In genomic region chr7:54773472-54774399, GRCh38 we compare ENCODE assay signal across 8 cellular contexts. TPM values are rescaled to one million over a fixed set of nuclear protein-coding genes. Genes with fewer than 3 reads are reported as not detected.
DNase-seq lines count a peak whose midpoint lies in the region; ATAC-seq and FAIRE-seq lines count a peak whose summit lies in the region.

No MANE protein-coding gene starts in this region.

- H2AK5ac ChIP-seq in mesendoderm (ENCODE audit: low read length), result no peak overlapping the region

- peaks cover 5% of the 10 kb centered on the region for H3K4me1 Mint-ChIP-seq in activated CD4-positive, alpha-beta memory T cell treated with anti-CD3 and anti-CD28 coated beads for 36 hours (ENCODE audit: low read depth)

- no peak overlapping the region for H3K27ac ChIP-seq in mesendoderm (ENCODE audit: low read depth, low read length)

- no peaks in the 10 kb centered on the region for H3K27me3 ChIP-seq in mesendoderm (ENCODE audit: insufficient read depth, low read length, poor library complexity)

- H3K79me1 ChIP-seq in mesendoderm (ENCODE audit: low read length), result no peaks in the 10 kb centered on the region

- no peak overlapping the region for H3K18ac ChIP-seq in mesendoderm (ENCODE audit: low read length)

- no peak overlapping the region for H3K4ac ChIP-seq in mesendoderm (ENCODE audit: low read depth, low read length)

- FAIRE-seq in GM19239 (lab: Jason Lieb, UNC), result peak; percentile 82

- no peak overlapping the region for H3K4me3 ChIP-seq in mesendoderm (ENCODE audit: low read length)

- H2BK15ac ChIP-seq in mesendoderm (replicated peaks; ENCODE audit: low read depth), result no peak overlapping the region

- no peak overlapping the region for H3K23ac ChIP-seq in mesendoderm (ENCODE audit: low read length)

- H4K8ac ChIP-seq in mesendoderm (ENCODE audit: low read depth, low read length), result no peak overlapping the region

- peaks cover 16% of the 10 kb centered on the region for H3K9me3 Mint-ChIP-seq in activated CD4-positive, alpha-beta memory T cell treated with anti-CD3 and anti-CD28 coated beads for 36 hours

- no CpG with 5 or more reads among the region's 18 CpGs for WGBS in mesendoderm (ENCODE audit: extremely low coverage, insufficient coverage, low lambda C conversion rate)

- peak; percentile 81 for ATAC-seq in HG03521 (IDR thresholded peaks at IDR 0.05; ENCODE audit: unreplicated experiment)

- no peak overlapping the region for H3K27ac Mint-ChIP-seq in activated CD4-positive, alpha-beta memory T cell treated with anti-CD3 and anti-CD28 coated beads for 36 hours

- DNase-seq in Ammon's horn (ENCODE audit: low spot score), result peak; percentile 92
- DNase-seq in GM19239 (ENCODE audit: insufficient read length, low spot score), result peak; percentile 40
- DNase-seq in NCI-H524 treated with DMSO at 0.1 percent for 48 hours (lab: John Stamatoyannopoulos, UW), result peak; percentile 56
- DNase-seq in activated CD4-positive, alpha-beta memory T cell treated with anti-CD3 and anti-CD28 coated beads for 36 hours, result peak; percentile 80
- DNase-seq in effector CD8-positive, alpha-beta T cell (lab: John Stamatoyannopoulos, UW), result peak; percentile 23
- peak; percentile 92 for DNase-seq in mesendoderm
- peak; percentile 38 for DNase-seq in stimulated activated CD8-positive, alpha-beta memory T cell treated with anti-CD3 and anti-CD28 coated beads, Interleukin-15, amount 100 ng/mL, for 1 hour (ENCODE audit: low read depth)

- peaks cover 2% of the 10 kb centered on the region for H3K36me3 Mint-ChIP-seq in activated CD4-positive, alpha-beta memory T cell treated with anti-CD3 and anti-CD28 coated beads for 36 hours

- H3K4me3 Mint-ChIP-seq in activated CD4-positive, alpha-beta memory T cell treated with anti-CD3 and anti-CD28 coated beads for 36 hours, result peak overlapping the region; percentile 64

- no peak overlapping the region for H3K9ac ChIP-seq in mesendoderm (ENCODE audit: low read length)

- no peak overlapping the region for H3K56ac ChIP-seq in mesendoderm (ENCODE audit: low read length)

- CTCF ChIA-PET in activated CD4-positive, alpha-beta memory T cell treated with anti-CD3 and anti-CD28 coated beads for 36 hours (lab: Charles Lee), result interaction anchor here (0.7 to 15.0 kb wide), 23 partner anchors 10 to 794 kb away, joined by 3 to 245 read pairs (median 4); partner anchors contain the start of gene SEC61G

- no peak overlapping the region for H2BK120ac ChIP-seq in mesendoderm (ENCODE audit: low read depth, low read length)

- H3K79me2 ChIP-seq in mesendoderm (ENCODE audit: control insufficient read depth, insufficient read depth, low read length), result no peaks in the 10 kb centered on the region

- no peaks in the 10 kb centered on the region for H3K36me3 ChIP-seq in mesendoderm (ENCODE audit: control insufficient read depth, insufficient read depth, low read length)

- no peaks in the 10 kb centered on the region for H3K4me1 ChIP-seq in mesendoderm (ENCODE audit: control insufficient read depth, low read depth, low read length)

- POLR2A ChIA-PET in activated CD4-positive, alpha-beta memory T cell treated with anti-CD3 and anti-CD28 coated beads for 36 hours (lab: Charles Lee), result interaction anchor here (1.2 kb wide), 1 partner anchor 15 kb away, joined by 3 read pairs; the partner anchor contains the start of gene SEC61G

- intact Hi-C loops in activated CD4-positive, alpha-beta memory T cell treated with anti-CD3 and anti-CD28 coated beads for 36 hours (cut with micrococcal nuclease), result loop anchor here (1.0 to 2.0 kb wide), 4 partner anchors 14 to 642 kb away; partner anchors contain the start of gene SEC61G

- H3K4me2 ChIP-seq in mesendoderm (ENCODE audit: low read length), result no peak overlapping the region

- H4K5ac ChIP-seq in mesendoderm (ENCODE audit: low read length), result no peak overlapping the region

- no peak overlapping the region for H2BK5ac ChIP-seq in mesendoderm (ENCODE audit: low read length)

- peaks cover 9% of the 10 kb centered on the region for H3K27me3 Mint-ChIP-seq in activated CD4-positive, alpha-beta memory T cell treated with anti-CD3 and anti-CD28 coated beads for 36 hours

RNA-seq across cellular contexts. Expression of gene SEC61G, which starts 14.7 kb away (rescaled TPM):
- total RNA-seq in activated CD4-positive, alpha-beta memory T cell treated with anti-CD3 and anti-CD28 coated beads for 36 hours, result 100 to 1,000 TPM; 171 to 177 TPM
- 305 TPM for polyA plus RNA-seq in mesendoderm (2013, experiment 1 of 2)
- polyA plus RNA-seq in mesendoderm (2013, experiment 2 of 2), result 295 TPM

Comparison
In these comparisons a context has a peak if more than half of its experiments do, and no peak if none do; other contexts are left out.
1. DNase-seq: peak in every context shown above with its lines; median percentile 92 in Ammon's horn; 92 in mesendoderm; 80 in activated CD4-positive, alpha-beta memory T cell treated with anti-CD3 and anti-CD28 coated beads for 36 hours; 56 in NCI-H524 treated with DMSO at 0.1 percent for 48 hours; 40 in GM19239; 38 in stimulated activated CD8-positive, alpha-beta memory T cell treated with anti-CD3 and anti-CD28 coated beads, Interleukin-15, amount 100 ng/mL, for 1 hour; 23 in effector CD8-positive, alpha-beta T cell.